ENCODE assay signal across 1 cellular context in genomic region chr5:32314658-32315057, GRCh38.
TF ChIP-seq lines count a peak whose summit lies in the region.

No MANE protein-coding gene starts in this region.

TF ChIP-seq in HepG2, 621 proteins besides CTCF, POLR2A, EP300 and RAD21 (continues in another document):
- TF ChIP-seq SOX5 (CRISPR knock-in tag; IDR thresholded peaks at IDR 0.05; ENCODE audit: borderline replicate concordance) (peak; percentile 56; the same call in 1 of the 2 replicates), SAP130 (CRISPR knock-in tag; IDR thresholded peaks at IDR 0.05; ENCODE audit: low read depth) (peak; percentile 50), KMT2A (CRISPR knock-in tag; IDR thresholded peaks at IDR 0.05) (peak; percentile 18; the same call in 1 of the 2 replicates), PPARG (CRISPR knock-in tag; conservative IDR thresholded peaks at IDR 0.05) (peak; percentile 74), BCL3 (CRISPR knock-in tag; IDR thresholded peaks at IDR 0.05) (no peak), NKX3-1 (CRISPR knock-in tag; IDR thresholded peaks at IDR 0.05) (0 out of 2 replicates have a peak, but pooled peaks have one; percentile 15), SOX13 (IDR thresholded peaks at IDR 0.05) (no peak), SOX13 (CRISPR knock-in tag; conservative IDR thresholded peaks at IDR 0.05 in 1 of 2, IDR thresholded peaks at IDR 0.05 in 1 of 2) (peak in 1 of 2 experiments; percentile 70; a peak in 2 of 4 replicates), ZEB1 (IDR thresholded peaks at IDR 0.05; ENCODE audit: insufficient replicate concordance, low read depth) (peak; percentile 31), ZNF362 (CRISPR knock-in tag; IDR thresholded peaks at IDR 0.05; ENCODE audit: borderline replicate concordance) (no peak), FOXA3 (CRISPR knock-in tag; IDR thresholded peaks at IDR 0.05) (peak; percentile 65; the same call in 1 of the 2 replicates), TEAD3 (CRISPR knock-in tag; optimal IDR thresholded peaks at IDR 0.05; ENCODE audit: borderline replicate concordance) (peak; percentile 29), SP5 (CRISPR knock-in tag; IDR thresholded peaks at IDR 0.05; ENCODE audit: borderline replicate concordance, low read depth) (0 out of 2 replicates have a peak, but pooled peaks have one; percentile 23), SALL1 (CRISPR knock-in tag; IDR thresholded peaks at IDR 0.05) (peak; percentile 38; the same call in 1 of the 2 replicates), MXD4 (CRISPR knock-in tag; IDR thresholded peaks at IDR 0.05) (0 out of 2 replicates have a peak, but pooled peaks have one; percentile 41), PHF8 (CRISPR knock-in tag; IDR thresholded peaks at IDR 0.05) (0 out of 2 replicates have a peak, but pooled peaks have one; percentile 20), ZSCAN21 (CRISPR knock-in tag; IDR thresholded peaks at IDR 0.05; ENCODE audit: borderline replicate concordance) (peak; percentile 34; the same call in 1 of the 2 replicates), FOXA1 (IDR thresholded peaks at IDR 0.05) (no peak), FOXA1 (CRISPR knock-in tag; IDR thresholded peaks at IDR 0.05) (0 out of 2 replicates have a peak, but pooled peaks have one; percentile 10), ELF3 (CRISPR knock-in tag; IDR thresholded peaks at IDR 0.05) (peak; percentile 50; the same call in 1 of the 2 replicates), ZFAT (CRISPR knock-in tag; conservative IDR thresholded peaks at IDR 0.05) (no peak), ZNF317 (CRISPR knock-in tag; IDR thresholded peaks at IDR 0.05) (peak; percentile 62), NR2F6 (IDR thresholded peaks at IDR 0.05) (peak; percentile 53), NR2F6 (CRISPR knock-in tag; IDR thresholded peaks at IDR 0.05) (peak; percentile 53; the same call in 1 of the 2 replicates), MED8 (CRISPR knock-in tag; IDR thresholded peaks at IDR 0.05; ENCODE audit: insufficient replicate concordance) (peak; percentile 32), GATAD2A (CRISPR knock-in tag; IDR thresholded peaks at IDR 0.05) (peak; percentile 84), MED1 (CRISPR knock-in tag; IDR thresholded peaks at IDR 0.05) (peak; percentile 65), ELF4 (CRISPR knock-in tag; IDR thresholded peaks at IDR 0.05; ENCODE audit: borderline replicate concordance) (no peak), KDM4B (CRISPR knock-in tag; IDR thresholded peaks at IDR 0.05) (no peak), HNF4A (CRISPR knock-in tag; IDR thresholded peaks at IDR 0.05) (peak; percentile 72), KAT8 (CRISPR knock-in tag; IDR thresholded peaks at IDR 0.05) (0 out of 2 replicates have a peak, but pooled peaks have one; percentile 10), HMG20A (CRISPR knock-in tag; IDR thresholded peaks at IDR 0.05; ENCODE audit: borderline replicate concordance) (0 out of 2 replicates have a peak, but pooled peaks have one; percentile 27), FOXO1 (CRISPR knock-in tag; IDR thresholded peaks at IDR 0.05) (peak; percentile 55; the same call in 1 of the 2 replicates), SIX1 (CRISPR knock-in tag; IDR thresholded peaks at IDR 0.05; ENCODE audit: borderline replicate concordance) (peak; percentile 39; the same call in 1 of the 2 replicates), ATF1 (CRISPR knock-in tag; IDR thresholded peaks at IDR 0.05) (peak; percentile 57; the same call in 1 of the 2 replicates), NFE2 (CRISPR knock-in tag; IDR thresholded peaks at IDR 0.05) (no peak), STAG1 (CRISPR knock-in tag; IDR thresholded peaks at IDR 0.05) (peak; percentile 18), ZNF230 (CRISPR knock-in tag; IDR thresholded peaks at IDR 0.05) (no peak), RARA (CRISPR knock-in tag; IDR thresholded peaks at IDR 0.05) (peak; percentile 34; the same call in 1 of the 2 replicates), FOXP4 (CRISPR knock-in tag; IDR thresholded peaks at IDR 0.05) (peak; percentile 83), HOXA5 (CRISPR knock-in tag; IDR thresholded peaks at IDR 0.05) (peak; percentile 56; the same call in 1 of the 2 replicates), FOXJ3 (CRISPR knock-in tag; IDR thresholded peaks at IDR 0.05; ENCODE audit: borderline replicate concordance) (peak; percentile 69; the same call in 1 of the 2 replicates), ARID5B (CRISPR knock-in tag; IDR thresholded peaks at IDR 0.05) (peak; percentile 90), ESRRA (CRISPR knock-in tag; IDR thresholded peaks at IDR 0.05; ENCODE audit: low read depth) (0 out of 2 replicates have a peak, but pooled peaks have one; percentile 22), ZMYM4 (CRISPR knock-in tag; IDR thresholded peaks at IDR 0.05) (0 out of 2 replicates have a peak, but pooled peaks have one; percentile 31), ZNF280D (CRISPR knock-in tag; IDR thresholded peaks at IDR 0.05) (no peak), ZNF503 (CRISPR knock-in tag; IDR thresholded peaks at IDR 0.05) (0 out of 2 replicates have a peak, but pooled peaks have one; percentile 50), IKZF5 (CRISPR knock-in tag; IDR thresholded peaks at IDR 0.05) (peak; percentile 46; the same call in 1 of the 2 replicates), PAXIP1 (CRISPR knock-in tag; conservative IDR thresholded peaks at IDR 0.05) (peak; percentile 81)
